Comparison of ENCODE assay signal across 8 cellular contexts in genomic region chr1:101309334-101310221, GRCh38.
DNase-seq lines count a peak whose midpoint lies in the region; ATAC-seq and TF ChIP-seq lines count a peak whose summit lies in the region.

No MANE protein-coding gene starts in this region.

- peak overlapping the region; percentile 88 for H2AFZ ChIP-seq in H9 (ENCODE audit: low read length)

- H3K27me3 Mint-ChIP-seq in H9 (ENCODE audit: low read depth) = peaks cover 25% of the 10 kb centered on the region

- no peak overlapping the region for H2BK12ac ChIP-seq in H9 (ENCODE audit: insufficient read length, low read depth, low read length)

- TF ChIP-seq POLR2A in GM10847 (IDR thresholded peaks at IDR 0.05; ENCODE audit: extremely low read depth, insufficient read length) = peak; percentile 38

- no peak overlapping the region for H2BK120ac ChIP-seq in H9 (ENCODE audit: low read depth, low read length, poor library complexity, severe bottlenecking)

- H2BK5ac ChIP-seq in H9 (ENCODE audit: insufficient read length, low read length) = no peak overlapping the region

- no peak overlapping the region for H3K56ac ChIP-seq in H9 (ENCODE audit: insufficient read length, low read depth, low read length)

- no CpG with 5 or more reads among the region's 37 CpGs for WGBS in H9 (ENCODE audit: extremely low coverage, insufficient read length, low lambda C conversion rate)

- peak overlapping the region; percentile 51 for H3K9ac ChIP-seq in H9 (ENCODE audit: extremely low read depth, insufficient read length, low read length)

- peak overlapping the region; percentile 85 for H4K5ac ChIP-seq in H9 (ENCODE audit: insufficient read length, low read depth, low read length)

- H3K23ac ChIP-seq in H9 (ENCODE audit: insufficient read length, low read depth, low read length) = no peak overlapping the region

- peaks cover 19 to 20% of the 10 kb centered on the region in 2 experiments for H3K4me1 Mint-ChIP-seq in H9

- no peaks in the 10 kb centered on the region for H4K20me1 ChIP-seq in H9 (ENCODE audit: control insufficient read depth, insufficient read depth, insufficient read length)

- no peak overlapping the region for H4K8ac ChIP-seq in H9 (replicated peaks; ENCODE audit: insufficient read length, low read depth, low read length)

- peak; percentile 82 for ATAC-seq in sciatic nerve

- peak overlapping the region; percentile 39; the same call in 1 of the 2 replicates for H3K14ac ChIP-seq in H9 (ENCODE audit: insufficient read depth, low read length)

- H3K4me3 ChIP-seq in ascending aorta = peak overlapping the region; percentile 41 to 58

- peak; percentile 61 for DNase-seq in H9
- DNase-seq in M059J (ENCODE audit: low read depth) = peak; percentile 49
- peak; percentile 28 to 90 (median 64) for DNase-seq in T-helper 2 cell
- peak in 1 of 2 donors; percentile 70 for DNase-seq in ascending aorta (ENCODE audit: low spot score in 2 of 2)
- DNase-seq in hippocampal formation (lab: John Stamatoyannopoulos, UW) = peak; percentile 37 to 64
- peak; percentile 65 for DNase-seq in sciatic nerve (ENCODE audit: low spot score)
- DNase-seq in GF-D8 (lab: John Stamatoyannopoulos, UW) = no peak

- intact Hi-C loops in ascending aorta (cut with DNase I) (loop anchor here (1.0 kb wide), 1 partner anchor 48 kb away; no protein-coding TSS in a partner anchor), sciatic nerve (cut with DNase I) (no loop called here)

- no peak overlapping the region for H3K4ac ChIP-seq in H9 (ENCODE audit: low read depth, low read length)

- no peak overlapping the region for H3K18ac ChIP-seq in H9 (ENCODE audit: insufficient read length, low read depth, low read length)

- H3K4me2 ChIP-seq in H9 (ENCODE audit: insufficient read depth, insufficient read length, low read length) = peak overlapping the region; percentile 97

- H2BK15ac ChIP-seq in H9 (ENCODE audit: low read depth, low read length) = no peak overlapping the region

- H3T11ph ChIP-seq in H9 (ENCODE audit: low read length) = no peak overlapping the region

- TF ChIP-seq CTCF in H9 (conservative IDR thresholded peaks at IDR 0.05) (peak; percentile 87), ascending aorta (IDR thresholded peaks at IDR 0.05) (peak; percentile 55 to 86 (median 86))

- no peaks in the 10 kb centered on the region for H3K79me2 ChIP-seq in H9 (ENCODE audit: insufficient read depth, low read length)

- H3K27ac Mint-ChIP-seq in H9 = peak overlapping the region in 1 of 3 experiments; percentile 58; a peak in 2 of 7 replicates

- peak overlapping the region; percentile 66 to 83 for H3K4me3 Mint-ChIP-seq in H9

- no peak overlapping the region for H4K91ac ChIP-seq in H9 (ENCODE audit: insufficient read length, low read depth, low read length)

- H3K36me3 ChIP-seq in ascending aorta = no peaks in the 10 kb centered on the region

- H3K9me3 Mint-ChIP-seq in H9 = no peaks in the 10 kb centered on the region

- H3K4me1 ChIP-seq in H9 (ENCODE audit: insufficient read depth, low read length) (peaks cover 3% of the 10 kb centered on the region; the same call in 1 of the 2 replicates), ascending aorta (no peaks in the 10 kb centered on the region)

- H3K23me2 ChIP-seq in H9 (ENCODE audit: insufficient read length, low read depth, low read length, poor library complexity, severe bottlenecking) = peaks cover 7% of the 10 kb centered on the region

- H3K27me3 ChIP-seq in H9 (ENCODE audit: insufficient read depth, low read length) = no peaks in the 10 kb centered on the region
- no peaks in the 10 kb centered on the region for H3K27me3 ChIP-seq in ascending aorta

- no peak overlapping the region for H2BK20ac ChIP-seq in H9 (ENCODE audit: low read depth, low read length, poor library complexity, severe bottlenecking)

- no peak overlapping the region for H3K27ac ChIP-seq in H9 (ENCODE audit: insufficient read length, low read depth, low read length)
- no peak overlapping the region for H3K27ac ChIP-seq in ascending aorta

- H3K9me3 ChIP-seq in H9 (ENCODE audit: control insufficient read depth, low read depth, low read length) (no peaks in the 10 kb centered on the region), ascending aorta (no peaks in the 10 kb centered on the region)

- no peak overlapping the region for H2AK5ac ChIP-seq in H9 (ENCODE audit: insufficient read length, low read length)

- no peaks in the 10 kb centered on the region; a peak in 1 of 7 replicates for H3K36me3 Mint-ChIP-seq in H9 (ENCODE audit: insufficient read depth in 1 of 3, low read depth in 3 of 3)

- no peaks in the 10 kb centered on the region for H3K79me1 ChIP-seq in H9 (ENCODE audit: insufficient read depth, low read depth, low read length, poor library complexity, severe bottlenecking)
